Comparison of ENCODE assay signal across 1 cellular context in genomic region chr11:108177570-108177969, GRCh38.
TF ChIP-seq lines count a peak whose summit lies in the region.

No MANE protein-coding gene starts in this region.

TF ChIP-seq in liver, 16 proteins besides CTCF, POLR2A, EP300 and RAD21 (continued from another document):
- TF ChIP-seq REST (IDR thresholded peaks at IDR 0.05), result no peak
